20 cellular contexts compared by ENCODE assay signal in genomic region chr12:95213928-95214327, GRCh38. TPM values are rescaled to one million over a fixed set of nuclear protein-coding genes. Genes with fewer than 3 reads are reported as not detected.
A peak's percentile ranks its signal among the peaks of the same experiment; 100 is the strongest.
DNase-seq lines count a peak whose midpoint lies in the region; ATAC-seq, FAIRE-seq and TF ChIP-seq lines count a peak whose summit lies in the region.
"Had no signal": no experiment of that assay in that cellular context is flagged by ENCODE, and none has a peak within 500 bp of the region (broad histone marks: within the 10 kb centered on the region; RNA-seq: fewer than 3 reads in every experiment).

No MANE protein-coding gene starts in this region.

- no TSS peak for BruUV-seq in OCI-LY7 (replicated peaks; lab: Mats Ljungman, UMichigan)

- H3K79me2 ChIP-seq in OCI-LY7 (ENCODE audit: insufficient read depth, low read depth, low read length) = peaks cover 64% of the 10 kb centered on the region

- H3K36me3 ChIP-seq in OCI-LY7 (ENCODE audit: insufficient read depth, low read length) (no peaks in the 10 kb centered on the region), pancreas (no peaks in the 10 kb centered on the region), brain microvascular endothelial cell (replicated peaks) (no peaks in the 10 kb centered on the region)
- H3K36me3 ChIP-seq: colonic mucosa, tibial artery had no signal

- no peaks in the 10 kb centered on the region; the same call in 1 of the 2 replicates for H4K20me1 ChIP-seq in OCI-LY7 (ENCODE audit: insufficient read depth, low read length)

- H3K4me2 ChIP-seq in OCI-LY7 (ENCODE audit: low read length) = peak overlapping the region; percentile 44

- ATAC-seq in pancreas (peak in 1 of 4 donors; percentile 5), left colon (no peak), GM21717 (IDR thresholded peaks at IDR 0.05; ENCODE audit: unreplicated experiment) (no peak)
- ATAC-seq: esophagus mucosa had no signal

- POLR2A ChIA-PET in OCI-LY7 (lab: Charles Lee) = interaction anchor here (0.6 to 4.9 kb wide), 2 partner anchors 8 to 13 kb away, joined by 3 to 44 read pairs; no protein-coding TSS in a partner anchor

- peak overlapping the region; percentile 48; the same call in 1 of the 2 replicates for H2AFZ ChIP-seq in OCI-LY7 (ENCODE audit: low read length)
- H2AFZ ChIP-seq: parathyroid adenoma had no signal

- in situ Hi-C loops in brain microvascular endothelial cell (cut with HindIII; ENCODE audit: low pct_ligation_motif_present, low sequenced_read_pairs) = no loop called here

- intact Hi-C loops in OCI-LY7 (cut with micrococcal nuclease; ENCODE audit: unreplicated experiment) (no loop called here), pancreas (cut with DNase I) (no loop called here), left colon (cut with DNase I, micrococcal nuclease) (loop anchor here in 1 of 2 donors (10.0 kb wide), 1 partner anchor 321 kb away; no protein-coding TSS in a partner anchor)

- TF ChIP-seq CTCF in GM12865 (IDR thresholded peaks at IDR 0.05; ENCODE audit: insufficient read depth, low read depth, low read length, missing control alignments) = no peak
- TF ChIP-seq CTCF in OCI-LY7 (conservative IDR thresholded peaks at IDR 0.05; ENCODE audit: low read length) = no peak
- TF ChIP-seq CTCF in pancreas (IDR thresholded peaks at IDR 0.05) = no peak
- TF ChIP-seq CTCF in brain microvascular endothelial cell (IDR thresholded peaks at IDR 0.05; ENCODE audit: low read depth, low read length, missing control alignments) = no peak

- H3K4me3 ChIP-seq in GM12865 (ENCODE audit: low read depth, low read length) (peak overlapping the region; percentile 89), OCI-LY7 (ENCODE audit: low read depth, low read length, poor library complexity, severe bottlenecking) (peak overlapping the region; percentile 10), pancreas (no peak overlapping the region), brain microvascular endothelial cell (ENCODE audit: low read depth, low read length) (no peak overlapping the region)
- H3K4me3 ChIP-seq: colonic mucosa, SJSA1, tibial artery had no signal

- peak; percentile 70 for DNase-seq in GM12865 (ENCODE audit: low read depth)
- DNase-seq in OCI-LY7 (ENCODE audit: low spot score) = no peak
- DNase-seq in epithelial cell of prostate (ENCODE audit: low read depth, low spot score) = no peak
- DNase-seq in pancreas = peak in 4 of 6 donors; percentile 23 to 77 (median 55)
- no peak for DNase-seq in brain microvascular endothelial cell
- DNase-seq in epidermal melanocyte (ENCODE audit: insufficient read length, low spot score) = no peak
- no peak for DNase-seq in left colon
- DNase-seq: activated CD4-positive, alpha-beta T cell treated with anti-CD3 and anti-CD28 coated beads for 1 hour; activated CD8-positive, alpha-beta memory T cell treated with anti-CD3 and anti-CD28 coated beads, Interleukin-2, amount 50 U/mL, for 48 hours; activated gamma-delta T cell treated with Interleukin-2 at 50 U/mL for 16 hours; colonic mucosa; KBM-7; NCI-H146; NCI-H345; small intestine; tibial artery had no signal

- H3K9me3 ChIP-seq in OCI-LY7 (ENCODE audit: low read length) = no peaks in the 10 kb centered on the region
- H3K9me3 ChIP-seq in pancreas = no peaks in the 10 kb centered on the region
- H3K9me3 ChIP-seq: colonic mucosa, SJSA1, tibial artery had no signal

- no peaks in the 10 kb centered on the region for H3K9me2 ChIP-seq in OCI-LY7 (ENCODE audit: insufficient read depth, low read length)

- H3K27ac ChIP-seq in OCI-LY7 (ENCODE audit: low read depth, low read length, poor library complexity, severe bottlenecking) = no peak overlapping the region
- H3K27ac ChIP-seq in epithelial cell of prostate = peak overlapping the region; percentile 94
- H3K27ac ChIP-seq in pancreas = peak overlapping the region; percentile 59 to 97 (median 80)
- H3K27ac ChIP-seq in brain microvascular endothelial cell = no peak overlapping the region
- H3K27ac ChIP-seq: colonic mucosa, parathyroid adenoma, tibial artery had no signal

- CTCF ChIA-PET in OCI-LY7 (lab: Charles Lee; ENCODE audit: unreplicated experiment) = no interaction called here

- FAIRE-seq in pancreas (lab: Jason Lieb, UNC) = no peak
- FAIRE-seq: small intestine had no signal

- peaks cover 32% of the 10 kb centered on the region for H3K4me1 ChIP-seq in OCI-LY7 (ENCODE audit: insufficient read depth, low read length, poor library complexity, severe bottlenecking)
- peaks cover 3 to 18% (median 17%) of the 10 kb centered on the region in 3 donors for H3K4me1 ChIP-seq in pancreas
- H3K4me1 ChIP-seq: colonic mucosa had no signal

- H3K27me3 ChIP-seq in pancreas (no peaks in the 10 kb centered on the region), brain microvascular endothelial cell (replicated peaks) (no peaks in the 10 kb centered on the region)
- H3K27me3 ChIP-seq: colonic mucosa, SJSA1, tibial artery had no signal

- WGBS in pancreas, 2 donors = 33 to 40% methylated on average over 1 of the region's 1 CpG

RNA-seq across cellular contexts. Expression of gene FGD6, which starts 3.3 kb away (rescaled TPM):
- total RNA-seq in OCI-LY7 (2014; rRNA removed; shearing (Covaris generic)) = 5.6 and 7.3 TPM in 2 replicates
- total RNA-seq in OCI-LY7 (2022) (7.8 and 11.2 TPM in 2 replicates), pancreas (10 to 100 TPM in 2 of 6 donors, 1 to 10 TPM in 4; 6.6 to 24.3 (median 9.7) TPM), left colon (10 to 100 TPM; 18.7 to 23.8 TPM)
- polyA plus RNA-seq in pancreas = 1 to 10 TPM; 1.4 to 1.7 TPM

RNA-seq across cellular contexts. Expression of gene VEZT, which starts 3.7 kb away (rescaled TPM):
- 52.5 and 57.7 TPM in 2 replicates for total RNA-seq in OCI-LY7 (2014; rRNA removed; shearing (Covaris generic))
- total RNA-seq in OCI-LY7 (2022) (77.1 and 93.5 TPM in 2 replicates), pancreas (10 to 100 TPM; 26.3 to 44.5 (median 31.8) TPM), left colon (10 to 100 TPM; 50.9 to 54.4 TPM)
- 10 to 100 TPM; 14.9 to 25.6 TPM for polyA plus RNA-seq in pancreas

Comparison
In these comparisons a context has a peak if more than half of its experiments do, and no peak if none do; other contexts are left out.
1. DNase-seq: peak in GM12865 (single experiment) and pancreas (4 of 6); none in OCI-LY7 (single experiment), epithelial cell of prostate (single experiment), brain microvascular endothelial cell (single experiment), epidermal melanocyte (single experiment) and left colon (0 of 2).
2. H3K4me3 ChIP-seq: peak in GM12865 (single experiment) and OCI-LY7 (single experiment); none in pancreas (0 of 4) and brain microvascular endothelial cell (single experiment).
3. H3K27ac ChIP-seq: peak in epithelial cell of prostate (single experiment) and pancreas (4 of 4); none in OCI-LY7 (single experiment) and brain microvascular endothelial cell (single experiment).